25 cellular contexts compared by ENCODE assay signal in genomic region chr12:81726634-81727033, GRCh38. TPM values are rescaled to one million over a fixed set of nuclear protein-coding genes. Genes with fewer than 3 reads are reported as not detected.
"Had no signal": no experiment of that assay in that cellular context is flagged by ENCODE, and none has a peak within 500 bp of the region (broad histone marks: within the 10 kb centered on the region; RNA-seq: fewer than 3 reads in every experiment).

No MANE protein-coding gene starts in this region.

- H3K36me3 ChIP-seq: Peyer's patch, SJSA1 had no signal

- H3K27ac ChIP-seq: Peyer's patch, RWPE1, SJSA1 had no signal

- H3K9me3 ChIP-seq: Peyer's patch, SJSA1 had no signal

- H3K4me3 ChIP-seq: Peyer's patch, SJSA1 had no signal

- H3K4me1 ChIP-seq: Peyer's patch, SJSA1 had no signal

- H3K9me3 Mint-ChIP-seq: activated naive CD8-positive, alpha-beta T cell treated with anti-CD3 and anti-CD28 coated beads, Interleukin-2, amount 10 ng/mL, durations not matched to agents 7 days and 5 days; brain; T-helper 1 cell treated with Interleukin-12 subunit alpha and Interleukin-12 subunit beta and Interleukin-4 antibody, amounts not matched to agents 30 μg/mL and 1 μg/mL, for 36 hours had no signal

- H3K27ac Mint-ChIP-seq: activated CD8-positive, alpha-beta T cell treated with anti-CD3 and anti-CD28 coated beads, Interleukin-2, amount 10 ng/mL, durations not matched to agents 7 days and 5 days; activated naive CD8-positive, alpha-beta T cell treated with anti-CD3 and anti-CD28 coated beads, Interleukin-2, amount 10 ng/mL, durations not matched to agents 7 days and 5 days; brain; T-helper 1 cell treated with Interleukin-12 subunit alpha and Interleukin-12 subunit beta and Interleukin-4 antibody, amounts not matched to agents 30 μg/mL and 1 μg/mL, for 36 hours had no signal

- H3K4me3 Mint-ChIP-seq: activated CD8-positive, alpha-beta T cell treated with anti-CD3 and anti-CD28 coated beads, Interleukin-2, amount 10 ng/mL, durations not matched to agents 7 days and 5 days; activated naive CD8-positive, alpha-beta T cell treated with anti-CD3 and anti-CD28 coated beads, Interleukin-2, amount 10 ng/mL, durations not matched to agents 7 days and 5 days; brain; central memory CD8-positive, alpha-beta T cell; T-helper 1 cell treated with Interleukin-12 subunit alpha and Interleukin-12 subunit beta and Interleukin-4 antibody, amounts not matched to agents 30 μg/mL and 1 μg/mL, for 36 hours had no signal

- H3K36me3 Mint-ChIP-seq: activated naive CD8-positive, alpha-beta T cell treated with anti-CD3 and anti-CD28 coated beads, Interleukin-2, amount 10 ng/mL, durations not matched to agents 7 days and 5 days had no signal

- DNase-seq: activated CD4-positive, alpha-beta T cell treated with anti-CD3 and anti-CD28 coated beads for 48 hours; activated CD4-positive, alpha-beta T cell treated with anti-CD3 and anti-CD28 coated beads, Interleukin-2, amount 50 U/mL, for 4 hours; activated CD4-positive, CD25-positive, alpha-beta regulatory T cell treated with anti-CD3 and anti-CD28 coated beads, Interleukin-2, amount 50 U/mL, for 72 hours; activated CD8-positive, alpha-beta memory T cell treated with anti-CD3 and anti-CD28 coated beads, Interleukin-2, amount 50 U/mL, for 48 hours; activated CD8-positive, alpha-beta T cell treated with anti-CD3 and anti-CD28 coated beads, Interleukin-2, amount 10 ng/mL, durations not matched to agents 7 days and 5 days; activated naive CD4-positive, alpha-beta T cell treated with anti-CD3 and anti-CD28 coated beads, Interleukin-2, amount 50 U/mL, for 16 hours; activated naive CD8-positive, alpha-beta T cell treated with anti-CD3 and anti-CD28 coated beads, Interleukin-2, amount 10 ng/mL, durations not matched to agents 7 days and 5 days; activated T-cell treated with anti-CD3 and anti-CD28 coated beads, Interleukin-2, amount 50 U/mL, for 1 hour; aorta; IMR-90; KG1; NCI-H1048; NCI-H1930; NCI-H226; NCI-H526; Peyer's patch; Right ventricle myocardium superior had no signal

- H3K27me3 Mint-ChIP-seq: brain; central memory CD8-positive, alpha-beta T cell had no signal

- ATAC-seq: activated CD8-positive, alpha-beta T cell treated with anti-CD3 and anti-CD28 coated beads, Interleukin-2, amount 10 ng/mL, durations not matched to agents 7 days and 5 days had no signal

- H3K27me3 ChIP-seq: Peyer's patch, SJSA1 had no signal

- H3K4me1 Mint-ChIP-seq: activated naive CD8-positive, alpha-beta T cell treated with anti-CD3 and anti-CD28 coated beads, Interleukin-2, amount 10 ng/mL, durations not matched to agents 7 days and 5 days; central memory CD8-positive, alpha-beta T cell had no signal

RNA-seq across cellular contexts. Expression of gene PPFIA2, which starts 32.5 kb away (rescaled TPM):
- total RNA-seq: activated CD8-positive, alpha-beta T cell treated with anti-CD3 and anti-CD28 coated beads, Interleukin-2, amount 10 ng/mL, durations not matched to agents 7 days and 5 days; activated naive CD8-positive, alpha-beta T cell treated with anti-CD3 and anti-CD28 coated beads, Interleukin-2, amount 10 ng/mL, durations not matched to agents 7 days and 5 days; LHCN-M2; M059J; NCI-H460 had no signal
